Comparison of ENCODE assay signal across 8 cellular contexts in genomic region chr3:179452166-179452544, GRCh38. TPM values are rescaled to one million over a fixed set of nuclear protein-coding genes. Genes with fewer than 3 reads are reported as not detected.
A peak's percentile ranks its signal among the peaks of the same experiment; 100 is the strongest.
DNase-seq lines count a peak whose midpoint lies in the region; ATAC-seq and TF ChIP-seq lines count a peak whose summit lies in the region.

No MANE protein-coding gene starts in this region.

- no peak overlapping the region for H3K9ac ChIP-seq in liver (ENCODE audit: low read depth in 1 of 2, low read length in 2 of 2)

- no peak overlapping the region for H3K27ac Mint-ChIP-seq in activated naive CD4-positive, alpha-beta T cell treated with anti-CD3 and anti-CD28 coated beads, Interleukin-2, amount 50 U/mL, for 24 hours

- no peaks in the 10 kb centered on the region for H3K36me3 Mint-ChIP-seq in activated naive CD4-positive, alpha-beta T cell treated with anti-CD3 and anti-CD28 coated beads, Interleukin-2, amount 50 U/mL, for 24 hours

- no peaks in the 10 kb centered on the region for H3K9me3 Mint-ChIP-seq in activated naive CD4-positive, alpha-beta T cell treated with anti-CD3 and anti-CD28 coated beads, Interleukin-2, amount 50 U/mL, for 24 hours

- H3K9me3 ChIP-seq in liver (ENCODE audit: control insufficient read depth in 4 of 4, low read length in 3 of 4) (peaks cover 0 to 1% (median 0%) of the 10 kb centered on the region in 4 donors), upper lobe of right lung (no peaks in the 10 kb centered on the region)

- ATAC-seq in upper lobe of right lung (no peak), HG02970 (IDR thresholded peaks at IDR 0.05; ENCODE audit: low FRiP score, unreplicated experiment) (no peak)

- H3K4me3 ChIP-seq in liver (ENCODE audit: low read depth in 1 of 3, low read length in 3 of 3): peak overlapping the region; percentile 49 to 67 (median 56)
- H3K4me3 ChIP-seq in upper lobe of right lung: peak overlapping the region; percentile 70

- TF ChIP-seq CTCF in liver (IDR thresholded peaks at IDR 0.05; ENCODE audit: low read depth, low read length, missing input control): no peak
- no peak for TF ChIP-seq CTCF in upper lobe of right lung (IDR thresholded peaks at IDR 0.05)

- peaks cover 46% of the 10 kb centered on the region for H3K27me3 Mint-ChIP-seq in activated naive CD4-positive, alpha-beta T cell treated with anti-CD3 and anti-CD28 coated beads, Interleukin-2, amount 50 U/mL, for 24 hours

- H3K27me3 ChIP-seq in liver (ENCODE audit: control insufficient read depth in 4 of 4, insufficient read depth in 4 of 4, low read length in 3 of 4): peaks cover 0 to 9% (median 0%) of the 10 kb centered on the region in 4 donors
- H3K27me3 ChIP-seq in upper lobe of right lung: no peaks in the 10 kb centered on the region

- peaks cover 21% of the 10 kb centered on the region for H3K4me1 Mint-ChIP-seq in activated naive CD4-positive, alpha-beta T cell treated with anti-CD3 and anti-CD28 coated beads, Interleukin-2, amount 50 U/mL, for 24 hours

- peak overlapping the region; percentile 86 for H3K4me3 Mint-ChIP-seq in activated naive CD4-positive, alpha-beta T cell treated with anti-CD3 and anti-CD28 coated beads, Interleukin-2, amount 50 U/mL, for 24 hours

- H3K4me1 ChIP-seq in liver (ENCODE audit: control insufficient read depth in 4 of 4, insufficient read depth in 4 of 4, low read length in 3 of 4): peaks cover 4 to 12% (median 11%) of the 10 kb centered on the region in 4 donors
- H3K4me1 ChIP-seq in upper lobe of right lung: peaks cover 19% of the 10 kb centered on the region

- H3K36me3 ChIP-seq in liver (ENCODE audit: control insufficient read depth in 4 of 4, insufficient read depth in 3 of 4, low read depth in 1 of 4, low read length in 3 of 4): no peaks in the 10 kb centered on the region
- H3K36me3 ChIP-seq in upper lobe of right lung: no peaks in the 10 kb centered on the region

- no peak for TF ChIP-seq RAD21 in liver (IDR thresholded peaks at IDR 0.05)

- intact Hi-C loops in upper lobe of right lung (cut with DNase I): no loop called here

- no peak for DNase-seq in activated naive CD4-positive, alpha-beta T cell (lab: John Stamatoyannopoulos, UW)
- no peak for DNase-seq in upper lobe of right lung
- DNase-seq in NCI-H510A treated with DMSO at 0.1 percent for 48 hours (lab: John Stamatoyannopoulos, UW): no peak
- no peak for DNase-seq in NCI-H446 (lab: John Stamatoyannopoulos, UW)

- 55% methylated on average over 7 of the region's 7 CpGs for WGBS in liver

- peak overlapping the region; percentile 64 for H3K27ac ChIP-seq in angular gyrus (ENCODE audit: low read depth, low read length)
- peak overlapping the region; percentile 64 to 76 for H3K27ac ChIP-seq in liver (ENCODE audit: low read depth in 1 of 2, low read length in 2 of 2)
- H3K27ac ChIP-seq in upper lobe of right lung: peak overlapping the region; percentile 90

TF ChIP-seq in liver, 16 proteins besides CTCF, POLR2A, EP300 and RAD21:
- TF ChIP-seq FOXA1 (IDR thresholded peaks at IDR 0.05) (no peak), GABPA (IDR thresholded peaks at IDR 0.05 in 1 of 2, conservative IDR thresholded peaks at IDR 0.05 in 1 of 2) (no peak), YY1 (IDR thresholded peaks at IDR 0.05) (no peak), ZBTB33 (IDR thresholded peaks at IDR 0.05) (no peak), NR2F2 (IDR thresholded peaks at IDR 0.05) (no peak), EGR1 (IDR thresholded peaks at IDR 0.05; ENCODE audit: low read depth in 2 of 2) (no peak), MAX (IDR thresholded peaks at IDR 0.05) (no peak), HNF4G (IDR thresholded peaks at IDR 0.05) (no peak), RXRA (IDR thresholded peaks at IDR 0.05) (no peak), HNF4A (conservative IDR thresholded peaks at IDR 0.05) (no peak), REST (IDR thresholded peaks at IDR 0.05) (no peak), TAF1 (conservative IDR thresholded peaks at IDR 0.05) (no peak), JUND (IDR thresholded peaks at IDR 0.05) (no peak), SP1 (IDR thresholded peaks at IDR 0.05) (no peak), ATF3 (IDR thresholded peaks at IDR 0.05) (no peak), FOXA2 (IDR thresholded peaks at IDR 0.05) (no peak)

RNA-seq across cellular contexts. Expression of gene GNB4, which starts 0.9 kb away (rescaled TPM):
- 10 to 100 TPM in 1 of 2 donors, 1 to 10 TPM in 1; 7.8 to 19.9 TPM for total RNA-seq in liver
- polyA plus RNA-seq in liver: 1 to 10 TPM; 1.9 to 2.5 TPM
- total RNA-seq in upper lobe of right lung: 56.6 TPM
